Comparison of ENCODE assay signal across 8 cellular contexts in the genomic region with DNA sequence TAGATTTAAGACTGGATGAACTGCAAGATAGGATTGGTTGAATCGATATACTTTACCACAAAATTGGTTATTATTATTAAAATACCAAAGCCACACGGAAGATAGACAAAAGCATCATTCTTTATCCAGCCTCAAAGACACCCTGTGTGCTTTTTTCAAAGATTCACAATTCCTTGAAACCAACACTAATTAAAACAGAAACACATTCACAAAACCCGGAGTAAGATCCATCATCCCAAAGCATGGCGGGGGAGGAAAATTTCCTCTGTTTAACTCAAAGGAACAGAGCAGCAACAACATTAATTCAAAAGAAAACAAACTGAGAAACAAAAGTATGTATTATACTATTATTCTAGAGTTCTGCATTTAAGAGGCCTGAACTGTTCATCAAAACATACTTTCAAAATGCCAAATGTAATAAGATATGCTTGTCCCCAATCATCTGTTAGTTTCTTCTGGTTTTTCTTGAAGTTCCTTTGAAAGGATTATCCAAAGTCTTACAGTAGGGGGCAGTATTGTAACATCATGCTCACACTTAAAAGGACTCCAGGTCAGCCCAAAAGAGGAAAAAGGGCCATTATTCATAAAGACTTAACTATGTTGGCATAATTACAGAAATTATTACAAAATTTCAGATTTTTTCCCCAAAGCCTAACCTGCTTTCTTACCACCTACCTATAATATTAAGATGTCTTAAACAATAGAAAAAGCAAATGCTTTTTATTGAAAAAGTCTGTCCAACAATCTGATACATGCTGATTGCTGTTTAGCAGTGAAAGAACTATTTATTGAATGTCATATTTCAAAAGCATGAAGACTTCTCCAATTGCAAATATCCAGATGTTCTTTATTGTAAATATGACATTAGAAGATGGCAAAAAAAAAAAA.
DNase-seq lines count a peak whose midpoint lies in the region; ATAC-seq and TF ChIP-seq lines count a peak whose summit lies in the region.

No MANE protein-coding gene starts in this region.

- H3K4me1 ChIP-seq in Panc1 (ENCODE audit: control insufficient read depth, insufficient read depth, low read length): no peaks in the 10 kb centered on the region
- H3K4me1 ChIP-seq in muscle layer of duodenum (ENCODE audit: control insufficient read depth in 1 of 2, insufficient read depth in 2 of 2, low read length in 2 of 2): peaks cover 0 to 4% of the 10 kb centered on the region in 2 donors

- ATAC-seq in GM18868 (IDR thresholded peaks at IDR 0.05; ENCODE audit: unreplicated experiment) (peak; percentile 69), Panc1 (peak; percentile 62; the same call in 1 of the 2 replicates), HG03159 (IDR thresholded peaks at IDR 0.05; ENCODE audit: unreplicated experiment) (no peak)

- H3K36me3 ChIP-seq in Panc1 (ENCODE audit: control insufficient read depth, insufficient read depth, low read length): no peaks in the 10 kb centered on the region
- H3K36me3 ChIP-seq in muscle layer of duodenum (ENCODE audit: control insufficient read depth in 1 of 2, insufficient read depth in 2 of 2, low read length in 2 of 2): no peaks in the 10 kb centered on the region

- no TSS peak for BruUV-seq in Panc1 (replicated peaks; lab: Mats Ljungman, UMichigan)

- in situ Hi-C loops in Panc1 (cut with HindIII; ENCODE audit: low pct_unique_long_range_greater_than_20kb, low sequenced_read_pairs): no loop called here

- H3K9me3 ChIP-seq in Panc1 (ENCODE audit: control insufficient read depth, insufficient read depth, low read depth, low read length): no peaks in the 10 kb centered on the region
- no peaks in the 10 kb centered on the region for H3K9me3 ChIP-seq in muscle layer of duodenum (ENCODE audit: control insufficient read depth in 1 of 2, low read length in 2 of 2)

- TF ChIP-seq CTCF in Panc1 (IDR thresholded peaks at IDR 0.05): peak; percentile 61; the same call in 1 of the 2 replicates

- intact Hi-C loops in Panc1 (cut with micrococcal nuclease; ENCODE audit: unreplicated experiment): loop anchor here (10.0 kb wide), 1 partner anchor 182 kb away; no protein-coding TSS in a partner anchor

- POLR2A ChIA-PET in Panc1 (lab: Charles Lee): no interaction called here

- DNase-seq in Ammon's horn (ENCODE audit: low spot score): peak; percentile 80
- DNase-seq in M059J (ENCODE audit: low read depth): peak; percentile 70
- DNase-seq in Panc1 (ENCODE audit: low read depth, low spot score): peak; percentile 36
- DNase-seq in epidermal melanocyte (ENCODE audit: insufficient read length, low spot score): peak; percentile 54
- no peak for DNase-seq in activated CD4-positive, alpha-beta T cell treated with anti-CD3 and anti-CD28 coated beads for 1 hour

- H3K27me3 ChIP-seq in Panc1 (ENCODE audit: control insufficient read depth, insufficient read depth, low read length): no peaks in the 10 kb centered on the region
- no peaks in the 10 kb centered on the region for H3K27me3 ChIP-seq in muscle layer of duodenum (ENCODE audit: low read depth, low read length)

- H3K4me3 ChIP-seq in Panc1 (ENCODE audit: low read depth in 2 of 2, low read length in 2 of 2) (no peak overlapping the region), muscle layer of duodenum (ENCODE audit: low read depth in 1 of 2, low read length in 2 of 2) (no peak overlapping the region)

- CTCF ChIA-PET in Panc1 (lab: Charles Lee): interaction anchor here (0.6 to 0.7 kb wide), 2 partner anchors 216 to 425 kb away, joined by 3 to 6 read pairs; no protein-coding TSS in a partner anchor

- H3K27ac ChIP-seq in Panc1 (ENCODE audit: low read length): no peak overlapping the region
- peak overlapping the region; percentile 11 for H3K27ac ChIP-seq in muscle layer of duodenum (ENCODE audit: low read length)
